Comparison of ENCODE assay signal across 14 cellular contexts in the genomic region with DNA sequence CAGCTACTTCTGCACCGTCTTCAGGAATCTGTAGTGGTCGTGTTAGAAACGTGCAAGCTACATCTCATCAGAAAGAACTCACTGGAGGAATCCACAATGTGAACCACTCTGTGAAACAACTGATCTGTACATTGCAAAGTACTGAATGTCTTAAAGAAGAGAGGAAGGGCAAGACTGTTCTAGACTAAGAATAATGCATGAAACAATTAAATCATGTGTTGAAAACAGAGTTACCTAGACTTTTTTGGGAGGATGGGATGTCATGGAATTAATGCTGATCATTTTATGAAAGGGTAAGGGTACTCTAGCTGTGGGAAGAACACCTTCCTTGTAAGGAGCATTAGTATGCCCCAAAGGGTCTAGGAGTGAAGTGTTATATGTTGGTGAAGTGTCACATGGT.
"Had no signal": no experiment of that assay in that cellular context is flagged by ENCODE, and none has a peak within 500 bp of the region (broad histone marks: within the 10 kb centered on the region; RNA-seq: fewer than 3 reads in every experiment).

No MANE protein-coding gene starts in this region.

- H3K4me3 Mint-ChIP-seq: activated naive CD8-positive, alpha-beta T cell treated with anti-CD3 and anti-CD28 coated beads, Interleukin-2, amount 50 U/mL, for 24 hours had no signal

- ATAC-seq: activated naive CD8-positive, alpha-beta T cell treated with anti-CD3 and anti-CD28 coated beads, Interleukin-2, amount 50 U/mL, for 24 hours; esophagus mucosa; left lobe of liver; mucosa of descending colon; right lobe of liver had no signal

- H3K9me2 ChIP-seq: SK-N-SH had no signal

- H3K27ac Mint-ChIP-seq: activated naive CD8-positive, alpha-beta T cell treated with anti-CD3 and anti-CD28 coated beads, Interleukin-2, amount 50 U/mL, for 24 hours had no signal

- H3K9me3 Mint-ChIP-seq: activated naive CD8-positive, alpha-beta T cell treated with anti-CD3 and anti-CD28 coated beads, Interleukin-2, amount 50 U/mL, for 24 hours had no signal

- H3K27me3 Mint-ChIP-seq: activated naive CD8-positive, alpha-beta T cell treated with anti-CD3 and anti-CD28 coated beads, Interleukin-2, amount 50 U/mL, for 24 hours had no signal

- DNase-seq: activated CD4-positive, alpha-beta T cell treated with anti-CD3 and anti-CD28 coated beads for 1 hour; activated CD4-positive, alpha-beta T cell treated with anti-CD3 and anti-CD28 coated beads, Interleukin-2, amount 50 U/mL, for 48 hours; activated gamma-delta T cell treated with Interleukin-2 at 50 U/mL for 16 hours; activated naive CD8-positive, alpha-beta T cell treated with anti-CD3 and anti-CD28 coated beads, Interleukin-2, amount 50 U/mL, for 24 hours; activated T-cell treated with anti-CD3 and anti-CD28 coated beads, Interleukin-2, amount 50 U/mL, for 48 hours; aorta; islet precursor cell; right lobe of liver; SK-N-SH; T-helper 1 cell; T1000 had no signal

- H3K4me3 ChIP-seq: mucosa of descending colon, right lobe of liver had no signal

- H3K4me2 ChIP-seq: SK-N-SH had no signal

- H3K27me3 ChIP-seq: right lobe of liver had no signal

- H3K4me1 ChIP-seq: right lobe of liver had no signal

- H3K9me3 ChIP-seq: mucosa of descending colon, right lobe of liver, SK-N-SH had no signal

- H3K9ac ChIP-seq: SK-N-SH had no signal

- H3K27ac ChIP-seq: right lobe of liver had no signal
